ENCODE assay signal across 1 cellular context in the genomic region with DNA sequence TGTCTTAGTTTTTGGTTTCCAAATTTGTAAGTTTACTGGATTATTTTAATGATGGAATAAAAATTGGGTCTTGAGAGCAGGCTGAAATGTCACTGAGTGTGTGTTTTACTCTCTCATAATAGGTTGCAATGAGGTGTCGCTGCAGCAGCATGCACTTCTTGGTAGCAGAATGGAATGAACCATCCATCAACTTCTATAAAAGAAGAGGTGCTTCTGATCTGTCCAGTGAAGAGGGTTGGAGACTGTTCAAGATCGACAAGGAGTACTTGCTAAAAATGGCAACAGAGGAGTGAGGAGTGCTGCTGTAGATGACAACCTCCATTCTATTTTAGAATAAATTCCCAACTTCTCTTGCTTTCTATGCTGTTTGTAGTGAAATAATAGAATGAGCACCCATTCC.
TF ChIP-seq lines count a peak whose summit lies in the region.

No MANE protein-coding gene starts in this region.

TF ChIP-seq in SK-N-SH, 30 proteins besides CTCF, POLR2A, EP300 and RAD21 (continued from another document):
- no peak for TF ChIP-seq JUND (IDR thresholded peaks at IDR 0.05)
- no peak for TF ChIP-seq MEF2A (IDR thresholded peaks at IDR 0.05; ENCODE audit: borderline replicate concordance, low read depth)
